ENCODE assay signal across 8 cellular contexts in genomic region chr7:156751319-156751718, GRCh38.
DNase-seq lines count a peak whose midpoint lies in the region; ATAC-seq, FAIRE-seq and TF ChIP-seq lines count a peak whose summit lies in the region.

No MANE protein-coding gene starts in this region.

- H3K4me3 ChIP-seq in MM.1S (ENCODE audit: low read length), result no peak overlapping the region

- H3K4me1 ChIP-seq in MM.1S (ENCODE audit: low read length), result no peaks in the 10 kb centered on the region

- H3K9me3 ChIP-seq in MM.1S (replicated peaks; ENCODE audit: insufficient read depth, low read length), result no peaks in the 10 kb centered on the region

- no peak for TF ChIP-seq CTCF in natural killer cell (IDR thresholded peaks at IDR 0.05)
- TF ChIP-seq CTCF in MM.1S (IDR thresholded peaks at IDR 0.05; ENCODE audit: low read length), result no peak
- no peak for TF ChIP-seq CTCF in type B pancreatic cell (conservative IDR thresholded peaks at IDR 0.05)

- no peaks in the 10 kb centered on the region for H3K27me3 Mint-ChIP-seq in natural killer cell treated with Interleukin-12 subunit alpha and Interleukin-12 subunit beta and Interleukin-15 and Interleukin-18, amount 100 ng/mL, for 72 hours
- H3K27me3 Mint-ChIP-seq in natural killer cell (ENCODE audit: low read depth in 2 of 2) (no peaks in the 10 kb centered on the region), type B pancreatic cell (no peaks in the 10 kb centered on the region)

- H3K4me2 ChIP-seq in MM.1S (ENCODE audit: low read depth, low read length), result no peak overlapping the region

- H4K20me1 ChIP-seq in MM.1S (ENCODE audit: insufficient read depth, low read length), result no peaks in the 10 kb centered on the region

- H2AFZ ChIP-seq in MM.1S (ENCODE audit: low read length), result no peak overlapping the region

- no peaks in the 10 kb centered on the region for H3K9me3 Mint-ChIP-seq in natural killer cell treated with Interleukin-12 subunit alpha and Interleukin-12 subunit beta and Interleukin-15 and Interleukin-18, amount 100 ng/mL, for 72 hours
- no peaks in the 10 kb centered on the region for H3K9me3 Mint-ChIP-seq in natural killer cell
- no peaks in the 10 kb centered on the region for H3K9me3 Mint-ChIP-seq in type B pancreatic cell

- no peaks in the 10 kb centered on the region for H3K9me2 ChIP-seq in MM.1S (replicated peaks; ENCODE audit: insufficient read depth, low read length)

- no peaks in the 10 kb centered on the region for H3K36me3 Mint-ChIP-seq in natural killer cell treated with Interleukin-12 subunit alpha and Interleukin-12 subunit beta and Interleukin-15 and Interleukin-18, amount 100 ng/mL, for 72 hours
- H3K36me3 Mint-ChIP-seq in natural killer cell (no peaks in the 10 kb centered on the region), type B pancreatic cell (no peaks in the 10 kb centered on the region)

- H3K4me3 Mint-ChIP-seq in natural killer cell treated with Interleukin-12 subunit alpha and Interleukin-12 subunit beta and Interleukin-15 and Interleukin-18, amount 100 ng/mL, for 72 hours, result peak overlapping the region; percentile 21
- H3K4me3 Mint-ChIP-seq in natural killer cell, result no peak overlapping the region
- no peak overlapping the region for H3K4me3 Mint-ChIP-seq in type B pancreatic cell

- peaks cover 0 to 3% of the 10 kb centered on the region in 2 donors for H3K4me1 Mint-ChIP-seq in natural killer cell treated with Interleukin-12 subunit alpha and Interleukin-12 subunit beta and Interleukin-15 and Interleukin-18, amount 100 ng/mL, for 72 hours (ENCODE audit: low read depth in 2 of 2)
- no peaks in the 10 kb centered on the region for H3K4me1 Mint-ChIP-seq in natural killer cell
- H3K4me1 Mint-ChIP-seq in type B pancreatic cell (ENCODE audit: unreplicated experiment), result no peaks in the 10 kb centered on the region

- ATAC-seq in natural killer cell treated with Interleukin-12 subunit alpha and Interleukin-12 subunit beta and Interleukin-15 and Interleukin-18, amount 100 ng/mL, for 72 hours, result peak in 1 of 2 donors; percentile 88
- ATAC-seq in natural killer cell, result no peak
- ATAC-seq in GM21423 (IDR thresholded peaks at IDR 0.05; ENCODE audit: unreplicated experiment), result no peak

- FAIRE-seq in urothelium cell line (lab: Jason Lieb, UNC), result no peak

- no peak for DNase-seq in natural killer cell treated with Interleukin-12 subunit alpha and Interleukin-12 subunit beta and Interleukin-15 and Interleukin-18, amount 100 ng/mL, for 72 hours (ENCODE audit: low spot score)
- DNase-seq in natural killer cell (no peak), glomerular visceral epithelial cell (ENCODE audit: extremely low spot score) (peak; percentile 89), urothelium cell line (ENCODE audit: low spot score) (peak; percentile 25), MM.1S (no peak), type B pancreatic cell (ENCODE audit: extremely low spot score, unreplicated experiment) (no peak)
- DNase-seq in activated CD4-positive, alpha-beta T cell treated with anti-CD3 and anti-CD28 coated beads for 48 hours, result peak; percentile 71

- intact Hi-C loops in natural killer cell (cut with micrococcal nuclease), result no loop called here

- H3K27ac ChIP-seq in MM.1S (ENCODE audit: low read length), result no peak overlapping the region

- no peak overlapping the region for H3K27ac Mint-ChIP-seq in natural killer cell treated with Interleukin-12 subunit alpha and Interleukin-12 subunit beta and Interleukin-15 and Interleukin-18, amount 100 ng/mL, for 72 hours
- no peak overlapping the region for H3K27ac Mint-ChIP-seq in natural killer cell
- no peak overlapping the region for H3K27ac Mint-ChIP-seq in type B pancreatic cell

- H3F3A ChIP-seq in MM.1S (ENCODE audit: insufficient read depth, low read length), result no peaks in the 10 kb centered on the region

- no peak overlapping the region for H3K9ac ChIP-seq in MM.1S (ENCODE audit: low read length)

- no peaks in the 10 kb centered on the region for H3K27me3 ChIP-seq in MM.1S (replicated peaks; ENCODE audit: insufficient read depth, low read length)

- no peaks in the 10 kb centered on the region for H3K79me2 ChIP-seq in MM.1S (ENCODE audit: low read length)

- peaks cover 3% of the 10 kb centered on the region; the same call in 1 of the 2 replicates for H3K36me3 ChIP-seq in MM.1S (replicated peaks; ENCODE audit: insufficient read depth, low read length)

Comparison
In these comparisons a context has a peak if more than half of its experiments do, and no peak if none do; other contexts are left out.
1. DNase-seq: peak in activated CD4-positive, alpha-beta T cell treated with anti-CD3 and anti-CD28 coated beads for 48 hours (single experiment), glomerular visceral epithelial cell (single experiment) and urothelium cell line (single experiment); none in natural killer cell treated with Interleukin-12 subunit alpha and Interleukin-12 subunit beta and Interleukin-15 and Interleukin-18, amount 100 ng/mL, for 72 hours (single experiment), natural killer cell (single experiment), MM.1S (single experiment) and type B pancreatic cell (single experiment).